Comparison of ENCODE assay signal across 1 cellular context in the genomic region with DNA sequence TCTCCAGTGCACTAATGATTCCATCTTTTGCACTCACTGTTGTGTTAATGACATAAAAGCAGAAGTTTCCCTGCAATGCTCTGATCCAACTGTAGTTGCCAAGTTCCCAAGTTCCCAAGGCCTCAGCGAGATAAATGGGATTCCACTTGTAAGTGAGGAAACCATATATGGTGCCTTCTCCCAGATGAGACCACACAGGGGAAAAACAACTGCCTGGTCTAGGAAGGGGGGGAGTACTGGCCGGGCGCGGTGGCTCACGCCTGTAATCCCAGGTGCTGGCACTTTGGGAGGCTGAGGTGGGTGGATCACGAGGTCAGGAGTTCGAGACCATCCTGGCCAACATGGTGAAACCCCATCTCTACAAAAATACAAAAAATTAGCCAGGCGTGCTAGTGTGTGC.
TF ChIP-seq lines count a peak whose summit lies in the region.

No MANE protein-coding gene starts in this region.

TF ChIP-seq in GM23338, 12 proteins besides CTCF, POLR2A, EP300 and RAD21 (continued from another document):
- TF ChIP-seq ZNF462 (CRISPR knock-in tag; IDR thresholded peaks at IDR 0.05) (no peak), REST (IDR thresholded peaks at IDR 0.05; ENCODE audit: unreplicated experiment) (no peak), STAT1 (IDR thresholded peaks at IDR 0.05; ENCODE audit: unreplicated experiment) (no peak), EZH2 (IDR thresholded peaks at IDR 0.05; ENCODE audit: low read depth, unreplicated experiment) (no peak)
- TF ChIP-seq, protein P1, sequence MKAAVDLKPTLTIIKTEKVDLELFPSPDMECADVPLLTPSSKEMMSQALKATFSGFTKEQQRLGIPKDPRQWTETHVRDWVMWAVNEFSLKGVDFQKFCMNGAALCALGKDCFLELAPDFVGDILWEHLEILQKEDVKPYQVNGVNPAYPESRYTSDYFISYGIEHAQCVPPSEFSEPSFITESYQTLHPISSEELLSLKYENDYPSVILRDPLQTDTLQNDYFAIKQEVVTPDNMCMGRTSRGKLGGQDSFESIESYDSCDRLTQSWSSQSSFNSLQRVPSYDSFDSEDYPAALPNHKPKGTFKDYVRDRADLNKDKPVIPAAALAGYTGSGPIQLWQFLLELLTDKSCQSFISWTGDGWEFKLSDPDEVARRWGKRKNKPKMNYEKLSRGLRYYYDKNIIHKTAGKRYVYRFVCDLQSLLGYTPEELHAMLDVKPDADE (IDR thresholded peaks at IDR 0.05), result no peak
